Comparison of ENCODE assay signal across 11 cellular contexts in genomic region chr2:63054812-63055509, GRCh38. TPM values are rescaled to one million over a fixed set of nuclear protein-coding genes. Genes with fewer than 3 reads are reported as not detected.
DNase-seq lines count a peak whose midpoint lies in the region; ATAC-seq and TF ChIP-seq lines count a peak whose summit lies in the region.
"Had no signal": no experiment of that assay in that cellular context is flagged by ENCODE, and none has a peak within 500 bp of the region (broad histone marks: within the 10 kb centered on the region; RNA-seq: fewer than 3 reads in every experiment).

No MANE protein-coding gene starts in this region.

- peaks cover 11% of the 10 kb centered on the region; the same call in 2 of the 3 replicates for H3K36me3 Mint-ChIP-seq in GM23338 (ENCODE audit: low read depth)
- H3K36me3 Mint-ChIP-seq in brain, result peaks cover 43% of the 10 kb centered on the region
- H3K36me3 Mint-ChIP-seq in naive thymus-derived CD8-positive, alpha-beta T cell, result peaks cover under 1 to 14% (median 6%) of the 10 kb centered on the region in 3 donors

- TF ChIP-seq CTCF in AG10803 (conservative IDR thresholded peaks at IDR 0.05; ENCODE audit: low read length), result no peak
- no peak for TF ChIP-seq CTCF in GM23338 (conservative IDR thresholded peaks at IDR 0.05; ENCODE audit: low read depth in 2 of 2)
- TF ChIP-seq CTCF in brain (conservative IDR thresholded peaks at IDR 0.05), result no peak
- TF ChIP-seq CTCF in right lobe of liver (IDR thresholded peaks at IDR 0.05), result no peak

- peaks cover 40% of the 10 kb centered on the region for H3F3A ChIP-seq in GM23338 (replicated peaks; ENCODE audit: low read depth)

- peaks cover 94% of the 10 kb centered on the region for H3K27me3 Mint-ChIP-seq in GM23338 (ENCODE audit: insufficient read depth, low read depth, poor library complexity)
- peaks cover 88% of the 10 kb centered on the region for H3K27me3 Mint-ChIP-seq in brain
- H3K27me3 Mint-ChIP-seq in naive thymus-derived CD8-positive, alpha-beta T cell, result peaks cover 38 to 89% (median 72%) of the 10 kb centered on the region in 5 donors

- no peaks in the 10 kb centered on the region for H3K79me2 ChIP-seq in GM23338 (replicated peaks; ENCODE audit: insufficient read depth)

- H3K4me2 ChIP-seq in GM23338, result peak overlapping the region; percentile 96

- H3K4me3 Mint-ChIP-seq in GM23338 (peak overlapping the region; percentile 70), brain (peak overlapping the region; percentile 76 to 90 (median 87))
- peak overlapping the region in 9 of 10 donors; percentile 2 to 89 (median 74) for H3K4me3 Mint-ChIP-seq in naive thymus-derived CD8-positive, alpha-beta T cell

- intact Hi-C loops in right lobe of liver (cut with DNase I), result no loop called here

- ATAC-seq in GM23338 (peak; percentile 3), GM18519 (IDR thresholded peaks at IDR 0.05; ENCODE audit: low FRiP score, unreplicated experiment) (no peak), right lobe of liver (no peak), HG02884 (IDR thresholded peaks at IDR 0.05; ENCODE audit: unreplicated experiment) (no peak)
- ATAC-seq in naive thymus-derived CD8-positive, alpha-beta T cell, result no peak

- POLR2A ChIA-PET in naive thymus-derived CD8-positive, alpha-beta T cell (lab: Charles Lee), result interaction anchor here (0.6 kb wide), 1 partner anchor 598 kb away, joined by 6 read pairs; no protein-coding TSS in a partner anchor

- peaks cover 95% of the 10 kb centered on the region for H3K27me3 ChIP-seq in GM23338 (ENCODE audit: insufficient read depth)
- peaks cover 21 to 53% of the 10 kb centered on the region in 2 donors for H3K27me3 ChIP-seq in right lobe of liver

- WGBS in right lobe of liver (ENCODE audit: insufficient coverage, low coverage, low lambda C conversion rate, missing lambda C conversion rate), result 31% methylated on average over 11 of the region's 19 CpGs

- DNase-seq in AG10803 (ENCODE audit: low read depth), result no peak
- DNase-seq in GM23338 (ENCODE audit: low spot score), result peak; percentile 85
- no peak for DNase-seq in naive thymus-derived CD8-positive, alpha-beta T cell
- DNase-seq in KG1 (lab: John Stamatoyannopoulos, UW), result no peak
- DNase-seq in right lobe of liver, result no peak
- DNase-seq: NCI-H2227 treated with DMSO at 0.1 percent for 48 hours had no signal

- H3K27ac ChIP-seq in GM23338 (ENCODE audit: low read depth), result no peak overlapping the region
- H3K27ac ChIP-seq in right lobe of liver, result no peak overlapping the region
- H3K27ac ChIP-seq: skin epidermis had no signal

- H3K36me3 ChIP-seq in GM23338 (ENCODE audit: insufficient read depth) (no peaks in the 10 kb centered on the region), right lobe of liver (no peaks in the 10 kb centered on the region)

- peaks cover 60% of the 10 kb centered on the region for H3K4me1 ChIP-seq in GM23338 (ENCODE audit: insufficient read depth)
- peaks cover 0 to 39% (median 0%) of the 10 kb centered on the region in 4 donors for H3K4me1 ChIP-seq in right lobe of liver

- H2AFZ ChIP-seq in GM23338, result peak overlapping the region; percentile 80

- H3K27ac Mint-ChIP-seq in GM23338 (no peak overlapping the region), brain (peak overlapping the region; percentile 27 to 99 (median 94))
- H3K27ac Mint-ChIP-seq in naive thymus-derived CD8-positive, alpha-beta T cell, result no peak overlapping the region

- no peak for TF ChIP-seq POLR2A in right lobe of liver (IDR thresholded peaks at IDR 0.05)

- H3K4me1 Mint-ChIP-seq in GM23338 (peaks cover 60% of the 10 kb centered on the region), brain (peaks cover 66% of the 10 kb centered on the region)
- H3K4me1 Mint-ChIP-seq in naive thymus-derived CD8-positive, alpha-beta T cell, result peaks cover 36 to 84% (median 70%) of the 10 kb centered on the region in 4 donors

- H3K9me3 ChIP-seq in right lobe of liver, result no peaks in the 10 kb centered on the region

- H4K20me1 ChIP-seq in GM23338 (replicated peaks; ENCODE audit: insufficient read depth), result peaks cover 13% of the 10 kb centered on the region

- peaks cover 9% of the 10 kb centered on the region for H3K9me3 Mint-ChIP-seq in GM23338
- peaks cover 0 to 33% (median 9%) of the 10 kb centered on the region in 5 experiments for H3K9me3 Mint-ChIP-seq in brain
- H3K9me3 Mint-ChIP-seq in naive thymus-derived CD8-positive, alpha-beta T cell, result peaks cover 0 to 10% (median 1%) of the 10 kb centered on the region in 9 donors

- H3K9me2 ChIP-seq in GM23338 (ENCODE audit: insufficient read depth), result no peaks in the 10 kb centered on the region

- H3K4me3 ChIP-seq in AG10803 (ENCODE audit: low read length) (peak overlapping the region; percentile 36), GM23338 (peak overlapping the region; percentile 89), right lobe of liver (no peak overlapping the region)

TF ChIP-seq in GM23338, 12 proteins besides CTCF, POLR2A, EP300 and RAD21 (continues in another document):
- TF ChIP-seq EZH2phosphoT487 (IDR thresholded peaks at IDR 0.05; ENCODE audit: unreplicated experiment) (no peak), JUNB (IDR thresholded peaks at IDR 0.05; ENCODE audit: unreplicated experiment) (no peak), CREB1 (CRISPR knock-in tag; IDR thresholded peaks at IDR 0.05; ENCODE audit: low read depth) (no peak), ZNF462 (CRISPR knock-in tag; IDR thresholded peaks at IDR 0.05) (no peak), ETS1 (IDR thresholded peaks at IDR 0.05) (no peak)

RNA-seq across cellular contexts. Expression of gene OTX1, which starts 4.3 kb away (rescaled TPM):
- 0.74 and 1.3 TPM in 2 replicates for total RNA-seq in GM23338 (2014; rRNA removed; shearing (Covaris generic))
- polyA plus RNA-seq in GM23338 (2016; fragmentation: Nextera tagmentation; extraction: Ambion mirVana) (1.1 and 2.2 TPM in 2 replicates), brain (ENCODE audit: insufficient read depth, low read depth, low replicate concordance) (1.0 TPM)
- total RNA-seq in naive thymus-derived CD8-positive, alpha-beta T cell, result not detected
- polyA plus RNA-seq in naive thymus-derived CD8-positive, alpha-beta T cell, result not detected
- total RNA-seq in right lobe of liver, result not detected
- total RNA-seq: kidney epithelial cell had no signal

Comparison
In these comparisons a context has a peak if more than half of its experiments do, and no peak if none do; other contexts are left out.
1. H3K4me3 ChIP-seq: peak in AG10803 (single experiment) and GM23338 (single experiment); none in right lobe of liver (0 of 3).
2. H3K27ac Mint-ChIP-seq: peak in brain (5 of 5); none in GM23338 (single experiment) and naive thymus-derived CD8-positive, alpha-beta T cell (0 of 10).
3. Peak in every context shown above with its lines, with median percentiles within 50 percentile points of each other: H3K4me3 Mint-ChIP-seq.